ENCODE assay signal across 7 cellular contexts in genomic region chr1:43047135-43047534, GRCh38.
"Had no signal": no experiment of that assay in that cellular context is flagged by ENCODE, and none has a peak within 500 bp of the region (broad histone marks: within the 10 kb centered on the region; RNA-seq: fewer than 3 reads in every experiment).

No MANE protein-coding gene starts in this region.

- DNase-seq: GDM1, GF-D8 had no signal

- ATAC-seq: GM12878 had no signal

- FAIRE-seq: G401.6, GM12878, GM12892, GM18507, GM19239 had no signal

- H3K4me3 ChIP-seq: GM12878 had no signal
